Comparison of ENCODE assay signal across 8 cellular contexts in genomic region chr7:140003913-140004382, GRCh38. TPM values are rescaled to one million over a fixed set of nuclear protein-coding genes. Genes with fewer than 3 reads are reported as not detected.
DNase-seq lines count a peak whose midpoint lies in the region; ATAC-seq, FAIRE-seq and TF ChIP-seq lines count a peak whose summit lies in the region.

No MANE protein-coding gene starts in this region.

- no peak overlapping the region for H3K4me3 Mint-ChIP-seq in Caco-2 (ENCODE audit: unreplicated experiment)

- H3K27me3 ChIP-seq in Caco-2 (replicated peaks; ENCODE audit: control insufficient read depth, insufficient read depth, low read length) (no peaks in the 10 kb centered on the region), PC-3 (ENCODE audit: low read length) (no peaks in the 10 kb centered on the region), bronchial epithelial cell (ENCODE audit: control insufficient read depth, insufficient read depth, low read length) (no peaks in the 10 kb centered on the region), vagina (no peaks in the 10 kb centered on the region)

- H4K20me1 ChIP-seq in PC-3 (ENCODE audit: low read length), result no peaks in the 10 kb centered on the region

- no peak overlapping the region for H3K9ac ChIP-seq in PC-3 (ENCODE audit: low read length)

- 0 out of 2 replicates have a peak overlapping the region, but pooled peaks have one; percentile 34 for H2AFZ ChIP-seq in PC-3 (ENCODE audit: low read length)

- no peak overlapping the region for H3K4me2 ChIP-seq in PC-3 (ENCODE audit: low read length)

- TF ChIP-seq POLR2A in vagina (IDR thresholded peaks at IDR 0.05), result no peak

- intact Hi-C loops in Caco-2 (cut with micrococcal nuclease; ENCODE audit: unreplicated experiment), result loop anchor here (10.0 kb wide), 1 partner anchor 321 kb away; no protein-coding TSS in a partner anchor
- intact Hi-C loops in PC-3 (cut with micrococcal nuclease), result loop anchor here (1.0 to 10.0 kb wide), 4 partner anchors 55 to 569 kb away; no protein-coding TSS in a partner anchor
- intact Hi-C loops in vagina (cut with DNase I), result loop anchor here (5.0 kb wide), 2 partner anchors 227 to 367 kb away; partner anchors contain the start of gene HIPK2

- H3K9me3 ChIP-seq in Caco-2 (no peaks in the 10 kb centered on the region), PC-3 (ENCODE audit: low read length) (no peaks in the 10 kb centered on the region), vagina (no peaks in the 10 kb centered on the region)

- ATAC-seq in GM19351 (IDR thresholded peaks at IDR 0.05; ENCODE audit: unreplicated experiment) (peak; percentile 60), PC-3 (peak; percentile 75), GM21515 (IDR thresholded peaks at IDR 0.05; ENCODE audit: unreplicated experiment) (no peak)

- no peak overlapping the region for H3K4me3 ChIP-seq in Caco-2 (ENCODE audit: low read depth, low read length)
- H3K4me3 ChIP-seq in PC-3 (ENCODE audit: low read length), result no peak overlapping the region
- no peak overlapping the region for H3K4me3 ChIP-seq in bronchial epithelial cell (ENCODE audit: low read depth, low read length)
- H3K4me3 ChIP-seq in vagina, result no peak overlapping the region

- no peak for FAIRE-seq in bronchial epithelial cell (lab: Jason Lieb, UNC)

- CTCF ChIA-PET in Caco-2 (lab: Charles Lee) (no interaction called here), PC-3 (lab: Charles Lee) (interaction anchor here (0.6 kb wide), 1 partner anchor 446 kb away, joined by 3 read pairs; no protein-coding TSS in a partner anchor)

- DNase-seq in Caco-2, result peak; percentile 38 to 67
- peak; percentile 86 for DNase-seq in PC-3
- peak; percentile 55 for DNase-seq in bronchial epithelial cell (ENCODE audit: low read depth)
- peak; percentile 69 for DNase-seq in medulla oblongata (ENCODE audit: extremely low spot score)
- no peak for DNase-seq in vagina (ENCODE audit: extremely low spot score in 2 of 2)
- no peak for DNase-seq in NCI-H446 (lab: John Stamatoyannopoulos, UW)

- BruUV-seq in Caco-2 (replicated peaks; lab: Mats Ljungman, UMichigan) (no TSS peak), PC-3 (replicated peaks; lab: Mats Ljungman, UMichigan) (no TSS peak)

- no peaks in the 10 kb centered on the region for H3K9me2 ChIP-seq in PC-3 (replicated peaks; ENCODE audit: low read length)

- no peak overlapping the region for H3K27ac Mint-ChIP-seq in Caco-2 (ENCODE audit: unreplicated experiment)

- no peak overlapping the region for H3K27ac ChIP-seq in PC-3 (ENCODE audit: low read length)
- H3K27ac ChIP-seq in vagina, result no peak overlapping the region

- H3K79me2 ChIP-seq in PC-3 (ENCODE audit: low read length), result no peaks in the 10 kb centered on the region

- no peaks in the 10 kb centered on the region for H3K9me3 Mint-ChIP-seq in Caco-2 (ENCODE audit: unreplicated experiment)

- H3K36me3 Mint-ChIP-seq in Caco-2 (ENCODE audit: insufficient read depth, unreplicated experiment), result no peaks in the 10 kb centered on the region

- H3K36me3 ChIP-seq in Caco-2 (ENCODE audit: control insufficient read depth, insufficient read depth, low read length) (no peaks in the 10 kb centered on the region), PC-3 (ENCODE audit: low read depth, low read length) (no peaks in the 10 kb centered on the region), bronchial epithelial cell (ENCODE audit: control insufficient read depth, insufficient read depth, low read length) (no peaks in the 10 kb centered on the region), vagina (no peaks in the 10 kb centered on the region)

- POLR2A ChIA-PET in Caco-2 (lab: Charles Lee), result no interaction called here
- POLR2A ChIA-PET in PC-3 (lab: Charles Lee; ENCODE audit: unreplicated experiment), result no interaction called here

- no peaks in the 10 kb centered on the region for H3K4me1 Mint-ChIP-seq in Caco-2 (ENCODE audit: low read depth, unreplicated experiment)

- no peaks in the 10 kb centered on the region for H3K27me3 Mint-ChIP-seq in Caco-2 (ENCODE audit: insufficient read depth, unreplicated experiment)

- H3K4me1 ChIP-seq in Caco-2 (no peaks in the 10 kb centered on the region), PC-3 (ENCODE audit: insufficient read depth, low read length) (no peaks in the 10 kb centered on the region), vagina (no peaks in the 10 kb centered on the region)

- peak; percentile 50 to 57 for TF ChIP-seq CTCF in Caco-2 (IDR thresholded peaks at IDR 0.05; ENCODE audit: insufficient read depth in 1 of 2, low read depth in 1 of 2, low read length in 1 of 2, severe bottlenecking in 1 of 2, unreplicated experiment in 1 of 2)
- TF ChIP-seq CTCF in PC-3 (conservative IDR thresholded peaks at IDR 0.05; ENCODE audit: low read depth, low read length), result peak; percentile 84
- peak; percentile 65 for TF ChIP-seq CTCF in bronchial epithelial cell (IDR thresholded peaks at IDR 0.05; ENCODE audit: insufficient read depth, low read length, severe bottlenecking)
- TF ChIP-seq CTCF in vagina (IDR thresholded peaks at IDR 0.05), result peak in 2 of 3 experiments; percentile 14 to 34

- no peaks in the 10 kb centered on the region for H3F3A ChIP-seq in PC-3 (ENCODE audit: low read length, unreplicated experiment)

RNA-seq across cellular contexts. Expression of gene PARP12, which starts 58.8 kb away (rescaled TPM):
- total RNA-seq in Caco-2 (2022) (20.2 and 23.7 TPM in 2 replicates), PC-3 (2014; rRNA removed) (25.5 and 28.1 TPM in 2 replicates), bronchial epithelial cell (9.2 and 13.3 TPM in 2 replicates), vagina (42.2 TPM)

Comparison
In these comparisons a context has a peak if more than half of its experiments do, and no peak if none do; other contexts are left out.
1. DNase-seq: peak in Caco-2 (2 of 2), PC-3 (single experiment), bronchial epithelial cell (single experiment) and medulla oblongata (single experiment); none in vagina (0 of 2) and NCI-H446 (0 of 2).
2. CTCF ChIP-seq: peak in every context shown above with its lines; median percentile 84 in PC-3; 65 in bronchial epithelial cell; 54 in Caco-2; 24 in vagina.